ENCODE assay signal across 12 cellular contexts in genomic region chr11:46235777-46236688, GRCh38. TPM values are rescaled to one million over a fixed set of nuclear protein-coding genes. Genes with fewer than 3 reads are reported as not detected.
DNase-seq lines count a peak whose midpoint lies in the region; ATAC-seq, FAIRE-seq and TF ChIP-seq lines count a peak whose summit lies in the region.
"Had no signal": no experiment of that assay in that cellular context is flagged by ENCODE, and none has a peak within 500 bp of the region (broad histone marks: within the 10 kb centered on the region; RNA-seq: fewer than 3 reads in every experiment).

No MANE protein-coding gene starts in this region.

- peaks cover 7% of the 10 kb centered on the region for H3K9me3 Mint-ChIP-seq in Caco-2 (ENCODE audit: unreplicated experiment)

- ATAC-seq in A549 (no peak), left cardiac atrium (no peak)
- ATAC-seq: left ventricle myocardium superior had no signal

- intact Hi-C loops in Caco-2 (cut with micrococcal nuclease; ENCODE audit: unreplicated experiment): loop anchor here (5.0 kb wide), 1 partner anchor 114 kb away; the partner anchor contains the start of gene PHF21A
- intact Hi-C loops in left ventricle myocardium inferior (cut with micrococcal nuclease): no loop called here
- intact Hi-C loops in left cardiac atrium (cut with DNase I): loop anchor here in 1 of 2 donors (5.0 kb wide), 1 partner anchor 114 kb away; the partner anchor contains the start of gene PHF21A

- H3K27ac Mint-ChIP-seq in Caco-2 (ENCODE audit: unreplicated experiment): no peak overlapping the region

- H3K4me3 ChIP-seq in A549 (no peak overlapping the region), Caco-2 (ENCODE audit: low read depth, low read length) (no peak overlapping the region), fibroblast of pulmonary artery (replicated peaks; ENCODE audit: low read depth, low read length) (no peak overlapping the region), left ventricle myocardium inferior (no peak overlapping the region)

- H3K9me3 ChIP-seq in A549 (peaks cover 6% of the 10 kb centered on the region; the same call in 1 of the 3 replicates), Caco-2 (no peaks in the 10 kb centered on the region), left ventricle myocardium inferior (replicated peaks) (peaks cover 11% of the 10 kb centered on the region)

- H3K4me2 ChIP-seq in A549: peak overlapping the region; percentile 97; the same call in 1 of the 3 replicates

- DNase-seq in A549 (ENCODE audit: low read depth in 1 of 2, low spot score in 1 of 2) (no peak), Caco-2 (no peak), SIG-M5 (lab: John Stamatoyannopoulos, UW) (peak; percentile 52), fibroblast of pulmonary artery (ENCODE audit: low read depth) (peak; percentile 85), left ventricle myocardium inferior (no peak), HUDEP-2 (lab: John Stamatoyannopoulos, UW; ENCODE audit: unreplicated experiment in 76 of 76) (no peak), left cardiac atrium (no peak), AG20443 (ENCODE audit: low spot score) (no peak)
- DNase-seq: heart right ventricle, left ventricle myocardium superior, NCI-H146 had no signal

- H3K4me1 ChIP-seq in A549: peaks cover 21% of the 10 kb centered on the region
- H3K4me1 ChIP-seq in Caco-2: no peaks in the 10 kb centered on the region; the same call in 1 of the 2 replicates
- H3K4me1 ChIP-seq in left ventricle myocardium inferior: peaks cover 32% of the 10 kb centered on the region

- CTCF ChIA-PET in A549 (lab: Yijun Ruan, JAX): interaction anchor here (1.9 to 17.1 kb wide), 3 partner anchors 8 to 102 kb away, joined by 4 to 872 read pairs (median 26); no protein-coding TSS in a partner anchor
- CTCF ChIA-PET in Caco-2 (lab: Charles Lee): interaction anchor here (9.7 kb wide), 1 partner anchor 77 kb away, joined by 181 read pairs; no protein-coding TSS in a partner anchor

- H3K36me3 ChIP-seq in Caco-2 (ENCODE audit: control insufficient read depth, insufficient read depth, low read length) (no peaks in the 10 kb centered on the region), left ventricle myocardium inferior (no peaks in the 10 kb centered on the region)
- H3K36me3 ChIP-seq: heart right ventricle had no signal

- POLR2A ChIA-PET in A549 (lab: Yijun Ruan, JAX) (no interaction called here), Caco-2 (lab: Charles Lee) (no interaction called here)

- 85% methylated on average over 1 of the region's 1 CpG for WGBS in A549 (ENCODE audit: missing lambda C conversion rate)

- H3K27ac ChIP-seq in A549 (peak overlapping the region; percentile 78 to 89; a peak in 3 of 6 replicates), left ventricle myocardium inferior (replicated peaks) (no peak overlapping the region)
- H3K27ac ChIP-seq: parathyroid adenoma had no signal

- H3K27me3 ChIP-seq in Caco-2 (replicated peaks; ENCODE audit: control insufficient read depth, insufficient read depth, low read length): no peaks in the 10 kb centered on the region; the same call in 1 of the 2 replicates
- no peaks in the 10 kb centered on the region for H3K27me3 ChIP-seq in left ventricle myocardium inferior (ENCODE audit: low read depth)

- peak overlapping the region; percentile 91 for H3K4me3 Mint-ChIP-seq in Caco-2 (ENCODE audit: unreplicated experiment)

- TF ChIP-seq EP300 in A549 (IDR thresholded peaks at IDR 0.05): no peak

- H3K36me3 Mint-ChIP-seq in Caco-2 (ENCODE audit: insufficient read depth, unreplicated experiment): peaks cover 14% of the 10 kb centered on the region

- H3K4me1 Mint-ChIP-seq in Caco-2 (ENCODE audit: low read depth, unreplicated experiment): peaks cover 24% of the 10 kb centered on the region

- peaks cover 8% of the 10 kb centered on the region for H3K27me3 Mint-ChIP-seq in Caco-2 (ENCODE audit: insufficient read depth, unreplicated experiment)

- no peak for TF ChIP-seq RAD21 in A549 (conservative IDR thresholded peaks at IDR 0.05 in 1 of 2, IDR thresholded peaks at IDR 0.05 in 1 of 2)

- TF ChIP-seq CTCF in A549 (IDR thresholded peaks at IDR 0.05) (no peak), Caco-2 (IDR thresholded peaks at IDR 0.05; ENCODE audit: insufficient read depth in 1 of 2, low read depth in 1 of 2, low read length in 1 of 2, severe bottlenecking in 1 of 2, unreplicated experiment in 1 of 2) (no peak), fibroblast of pulmonary artery (IDR thresholded peaks at IDR 0.05; ENCODE audit: low read length, missing control alignments) (peak; percentile 2), left ventricle myocardium inferior (IDR thresholded peaks at IDR 0.05; ENCODE audit: borderline replicate concordance) (no peak)

- TF ChIP-seq POLR2A in A549 (IDR thresholded peaks at IDR 0.05; ENCODE audit: low read length): no peak

- BruUV-seq in Caco-2 (replicated peaks; lab: Mats Ljungman, UMichigan): no TSS peak

- FAIRE-seq in A549 (lab: Jason Lieb, UNC): no peak

TF ChIP-seq in A549, 52 proteins besides CTCF, POLR2A, EP300 and RAD21:
- no peak for TF ChIP-seq EHMT2 (IDR thresholded peaks at IDR 0.05; ENCODE audit: low read depth)
- TF ChIP-seq KDM1A (IDR thresholded peaks at IDR 0.05; ENCODE audit: low read depth): no peak
- no peak for TF ChIP-seq HOXA7 (CRISPR knock-in tag; IDR thresholded peaks at IDR 0.05)
- TF ChIP-seq ZNF302 (CRISPR knock-in tag; IDR thresholded peaks at IDR 0.05): no peak
- TF ChIP-seq GATA3 (IDR thresholded peaks at IDR 0.05; ENCODE audit: borderline replicate concordance): no peak
- no peak for TF ChIP-seq PBX3 (IDR thresholded peaks at IDR 0.05)
- no peak for TF ChIP-seq HDAC2 (IDR thresholded peaks at IDR 0.05)
- no peak for TF ChIP-seq JUNB (IDR thresholded peaks at IDR 0.05)
- no peak for TF ChIP-seq NFE2L2 (conservative IDR thresholded peaks at IDR 0.05; ENCODE audit: low read length)
- TF ChIP-seq REST (IDR thresholded peaks at IDR 0.05): no peak
- TF ChIP-seq HES2 (IDR thresholded peaks at IDR 0.05): no peak
- TF ChIP-seq HEYL (CRISPR knock-in tag; IDR thresholded peaks at IDR 0.05): no peak
- no peak for TF ChIP-seq HOXB13 (CRISPR knock-in tag; IDR thresholded peaks at IDR 0.05; ENCODE audit: low read depth)
- no peak for TF ChIP-seq NR3C1 (IDR thresholded peaks at IDR 0.05)
- TF ChIP-seq SREBF2 (IDR thresholded peaks at IDR 0.05): no peak

RNA-seq across cellular contexts. Expression of gene CREB3L1, which starts 41.4 kb away (rescaled TPM):
- polyA plus RNA-seq in A549 (2011; rRNA removed): 0.48 and 0.61 TPM in 2 replicates
- polyA plus RNA-seq in A549 (2012; cell fraction: cytosol; rRNA removed): 0.24 and 0.45 TPM in 2 replicates
- 0.56 and 0.86 TPM in 2 replicates for polyA plus RNA-seq in A549 (2012; cell fraction: nucleus; rRNA removed)
- 2.1 to 2.7 TPM (median 2.3 TPM) in 3 replicates for polyA plus RNA-seq in A549 (2017; fragmentation: RNase III; extraction: RNeasy Plus Mini Kit Qiagen cat#74134 plus additional on column Dnase treatment)
- 1.3 and 1.7 TPM in 2 replicates for polyA minus RNA-seq in A549 (2011; rRNA and poly(A)+ RNA removed)
- total RNA-seq in Caco-2 (2022): 24.9 and 29.5 TPM in 2 replicates
- total RNA-seq in left ventricle myocardium inferior: 40.9 TPM
- total RNA-seq in left cardiac atrium: 10 to 100 TPM; 20.7 to 28.0 TPM

Comparison
In these comparisons a context has a peak if more than half of its experiments do, and no peak if none do; other contexts are left out.
1. DNase-seq: peak in SIG-M5 (single experiment) and fibroblast of pulmonary artery (single experiment); none in A549 (0 of 2), Caco-2 (0 of 2), left ventricle myocardium inferior (single experiment), HUDEP-2 (0 of 76), left cardiac atrium (single experiment) and AG20443 (single experiment).